Comparison of ENCODE assay signal across 1 cellular context in genomic region chr6:106820412-106820852, GRCh38.
A peak's percentile ranks its signal among the peaks of the same experiment; 100 is the strongest.
TF ChIP-seq lines count a peak whose summit lies in the region.

No MANE protein-coding gene starts in this region.

TF ChIP-seq in K562, 482 proteins besides CTCF, POLR2A, EP300 and RAD21 (continued from another document and continues in another):
- TF ChIP-seq MNT (conservative IDR thresholded peaks at IDR 0.05) (0 out of 4 replicates have a peak, but pooled peaks of 1 of the 2 experiments have one; percentile 23), CBX3 (IDR thresholded peaks at IDR 0.05; ENCODE audit: borderline replicate concordance in 1 of 2, low read length in 2 of 2) (no peak), KDM1A (IDR thresholded peaks at IDR 0.05) (peak; percentile 85 to 87), DPF2 (IDR thresholded peaks at IDR 0.05) (peak; percentile 75), MYNN (IDR thresholded peaks at IDR 0.05) (peak; percentile 67; the same call in 1 of the 2 replicates), MYNN (CRISPR knock-in tag; IDR thresholded peaks at IDR 0.05) (no peak), ZBTB17 (CRISPR knock-in tag; IDR thresholded peaks at IDR 0.05) (no peak), BCOR (IDR thresholded peaks at IDR 0.05) (no peak), SP1 (CRISPR knock-in tag; IDR thresholded peaks at IDR 0.05) (no peak), ARID2 (IDR thresholded peaks at IDR 0.05) (no peak), CSDE1 (IDR thresholded peaks at IDR 0.05) (no peak), ID3 (CRISPR knock-in tag; IDR thresholded peaks at IDR 0.05) (no peak), ID3 (tag; IDR thresholded peaks at IDR 0.05) (peak; percentile 47; the same call in 1 of the 2 replicates), CREM (IDR thresholded peaks at IDR 0.05; ENCODE audit: low read depth) (0 out of 2 replicates have a peak, but pooled peaks have one; percentile 4), POLR2AphosphoS5 (IDR thresholded peaks at IDR 0.05; ENCODE audit: control insufficient read depth, insufficient read depth, low read depth, low read length) (no peak; the same call in 1 of the 2 replicates), HDAC1 (IDR thresholded peaks at IDR 0.05) (peak in 1 of 2 experiments; percentile 83; a peak in 2 of 4 replicates), ZBTB40 (IDR thresholded peaks at IDR 0.05) (no peak), ZBTB40 (CRISPR knock-in tag; IDR thresholded peaks at IDR 0.05) (no peak), ZMIZ1 (IDR thresholded peaks at IDR 0.05; ENCODE audit: low read depth in 2 of 2, low read length in 2 of 2) (no peak), PML (IDR thresholded peaks at IDR 0.05; ENCODE audit: low read length) (peak; percentile 35; the same call in 1 of the 2 replicates), ZNF75A (CRISPR knock-in tag; IDR thresholded peaks at IDR 0.05) (no peak), SAFB2 (IDR thresholded peaks at IDR 0.05; ENCODE audit: borderline replicate concordance, low read depth, low read length, severe bottlenecking) (no peak), CTBP1 (IDR thresholded peaks at IDR 0.05; ENCODE audit: borderline replicate concordance) (peak; percentile 91), STAT5A (IDR thresholded peaks at IDR 0.05; ENCODE audit: borderline replicate concordance, low read length) (peak; percentile 74), MCM3 (IDR thresholded peaks at IDR 0.05) (no peak), ZNF24 (IDR thresholded peaks at IDR 0.05) (peak; percentile 96), PBX2 (CRISPR knock-in tag; IDR thresholded peaks at IDR 0.05; ENCODE audit: low read depth) (no peak), PBX2 (tag; conservative IDR thresholded peaks at IDR 0.05; ENCODE audit: low read depth) (peak; percentile 83), TEAD1 (CRISPR knock-in tag; IDR thresholded peaks at IDR 0.05) (peak; percentile 98 to 99), VEZF1 (CRISPR knock-in tag; IDR thresholded peaks at IDR 0.05) (peak; percentile 75), ZNF143 (CRISPR knock-in tag; IDR thresholded peaks at IDR 0.05) (no peak), NFATC3 (IDR thresholded peaks at IDR 0.05) (no peak), AFF4 (CRISPR knock-in tag; IDR thresholded peaks at IDR 0.05) (no peak), JUND (IDR thresholded peaks at IDR 0.05; ENCODE audit: borderline replicate concordance, low read depth, low read length) (no peak), JUND (tag; IDR thresholded peaks at IDR 0.05; ENCODE audit: borderline replicate concordance, low read depth, low read length) (peak; percentile 47; the same call in 1 of the 3 replicates), NCOR1 (IDR thresholded peaks at IDR 0.05) (peak; percentile 53), TFAM (CRISPR knock-in tag; conservative IDR thresholded peaks at IDR 0.05) (no peak)
